ENCODE assay signal across 29 cellular contexts in genomic region chr12:109753054-109753401, GRCh38. TPM values are rescaled to one million over a fixed set of nuclear protein-coding genes. Genes with fewer than 3 reads are reported as not detected.
DNase-seq lines count a peak whose midpoint lies in the region; ATAC-seq, FAIRE-seq and TF ChIP-seq lines count a peak whose summit lies in the region.
"Had no signal": no experiment of that assay in that cellular context is flagged by ENCODE, and none has a peak within 500 bp of the region (broad histone marks: within the 10 kb centered on the region; RNA-seq: fewer than 3 reads in every experiment).

No MANE protein-coding gene starts in this region.

- H3K27ac ChIP-seq in HepG2 (ENCODE audit: extremely low read length, insufficient read depth, low read length) (peak overlapping the region; percentile 67), stomach (peak overlapping the region in 2 of 5 donors; percentile 8 to 19), MM.1S (ENCODE audit: low read length) (no peak overlapping the region)
- H3K27ac ChIP-seq: brain microvascular endothelial cell, heart right ventricle, thoracic aorta had no signal

- peak; percentile 50 for ATAC-seq in HepG2
- ATAC-seq: activated CD8-positive, alpha-beta T cell treated with anti-CD3 and anti-CD28 coated beads for 36 hours; HCT116; left colon; naive thymus-derived CD8-positive, alpha-beta T cell had no signal

- H3F3A ChIP-seq in MM.1S (ENCODE audit: insufficient read depth, low read length), result no peaks in the 10 kb centered on the region

- peak; percentile 1 for DNase-seq in activated naive CD4-positive, alpha-beta T cell treated with anti-CD3 and anti-CD28 coated beads for 36 hours
- DNase-seq in activated naive CD4-positive, alpha-beta T cell (lab: John Stamatoyannopoulos, UW), result no peak
- DNase-seq in activated naive CD4-positive, alpha-beta T cell treated with anti-CD3 and anti-CD28 coated beads, Interleukin-2, amount 50 U/mL, for 16 hours, result peak; percentile 7
- DNase-seq in HepG2 (ENCODE audit: low spot score) (no peak), stomach (peak; percentile 23), NCI-H524 (lab: John Stamatoyannopoulos, UW) (no peak), MM.1S (no peak), DMS53 treated with DMSO at 0.1 percent for 48 hours (lab: John Stamatoyannopoulos, UW; ENCODE audit: unreplicated experiment) (no peak)
- DNase-seq: activated CD8-positive, alpha-beta T cell treated with anti-CD3 and anti-CD28 coated beads for 36 hours; activated T-cell treated with anti-CD3 and anti-CD28 coated beads, Interleukin-2, amount 50 U/mL, for 48 hours; brain microvascular endothelial cell; C1 segment of cervical spinal cord; effector CD4-positive, alpha-beta T cell; erythroblast; heart right ventricle; midbrain; NCI-H1105; NCI-H2029; NCI-H2227 treated with DMSO at 0.1 percent for 48 hours; NCI-H774; RPMI8226; stimulated activated naive CD4-positive, alpha-beta T cell treated with Interleukin-2 at 50 U/mL for 16 hours had no signal

- no peaks in the 10 kb centered on the region for H3K27me3 ChIP-seq in HepG2 (ENCODE audit: control insufficient read depth in 1 of 2, insufficient read depth in 2 of 2, low read length in 2 of 2)
- no peaks in the 10 kb centered on the region for H3K27me3 ChIP-seq in stomach
- no peaks in the 10 kb centered on the region for H3K27me3 ChIP-seq in MM.1S (replicated peaks; ENCODE audit: insufficient read depth, low read length)
- H3K27me3 ChIP-seq: heart right ventricle had no signal

- peak overlapping the region; percentile 35 for H3K9ac ChIP-seq in HepG2 (ENCODE audit: insufficient read depth, low read depth, low read length)
- H3K9ac ChIP-seq in MM.1S (ENCODE audit: low read length), result no peak overlapping the region

- no peaks in the 10 kb centered on the region for H3K4me1 Mint-ChIP-seq in activated naive CD4-positive, alpha-beta T cell treated with anti-CD3 and anti-CD28 coated beads for 36 hours (ENCODE audit: low read depth)
- H3K4me1 Mint-ChIP-seq: IgD-negative memory B cell; naive thymus-derived CD8-positive, alpha-beta T cell had no signal

- no peaks in the 10 kb centered on the region for H3K9me2 ChIP-seq in MM.1S (replicated peaks; ENCODE audit: insufficient read depth, low read length)

- H3K4me2 ChIP-seq in HepG2 (ENCODE audit: low read depth, low read length) (peak overlapping the region; percentile 70), MM.1S (ENCODE audit: low read depth, low read length) (no peak overlapping the region)

- TF ChIP-seq RAD21 in HepG2 (CRISPR knock-in tag; IDR thresholded peaks at IDR 0.05), result no peak

- H3K4me1 ChIP-seq in HepG2 (ENCODE audit: insufficient read depth, low read length) (peaks cover 46% of the 10 kb centered on the region), stomach (peaks cover 0 to 23% (median 10%) of the 10 kb centered on the region in 4 donors), MM.1S (ENCODE audit: low read length) (no peaks in the 10 kb centered on the region)

- H4K20me1 ChIP-seq in HepG2 (ENCODE audit: insufficient read depth, low read length) (no peaks in the 10 kb centered on the region), MM.1S (ENCODE audit: insufficient read depth, low read length) (no peaks in the 10 kb centered on the region)

- no peak for FAIRE-seq in HepG2 (lab: Jason Lieb, UNC)
- FAIRE-seq: GM12891 had no signal

- H3K79me2 ChIP-seq in HepG2 (ENCODE audit: insufficient read depth, low read length) (peaks cover 10% of the 10 kb centered on the region), MM.1S (ENCODE audit: low read length) (no peaks in the 10 kb centered on the region)

- TF ChIP-seq POLR2A in HepG2 (IDR thresholded peaks at IDR 0.05; ENCODE audit: insufficient read depth in 1 of 2, low read depth in 2 of 2, low read length in 2 of 2) (no peak), stomach (IDR thresholded peaks at IDR 0.05) (no peak)

- POLR2A ChIA-PET in HepG2 (lab: Yijun Ruan, JAX), result interaction anchor here (0.9 to 1.5 kb wide), 4 partner anchors 12 to 31 kb away, joined by 3 to 7 read pairs (median 4); no protein-coding TSS in a partner anchor

- CTCF ChIA-PET in activated naive CD4-positive, alpha-beta T cell treated with anti-CD3 and anti-CD28 coated beads for 36 hours (lab: Charles Lee), result interaction anchor here (0.9 kb wide), 1 partner anchor 20 kb away, joined by 3 read pairs; no protein-coding TSS in a partner anchor
- CTCF ChIA-PET in HepG2 (lab: Yijun Ruan, JAX; ENCODE audit: low intra/inter-chr PET ratio, low total read pairs), result no interaction called here

- TF ChIP-seq EP300 in HepG2 (IDR thresholded peaks at IDR 0.05; ENCODE audit: low read depth in 2 of 2, low read length in 2 of 2), result no peak
- no peak for TF ChIP-seq EP300 in HepG2 (CRISPR knock-in tag; IDR thresholded peaks at IDR 0.05; ENCODE audit: borderline replicate concordance)
- TF ChIP-seq EP300 in stomach (IDR thresholded peaks at IDR 0.05), result no peak

- peaks cover 7% of the 10 kb centered on the region for H3K36me3 Mint-ChIP-seq in activated naive CD4-positive, alpha-beta T cell treated with anti-CD3 and anti-CD28 coated beads for 36 hours (ENCODE audit: low read depth)

- H2AFZ ChIP-seq in HepG2 (ENCODE audit: low read length), result no peak overlapping the region
- H2AFZ ChIP-seq in MM.1S (ENCODE audit: low read length), result no peak overlapping the region

- BruUV-seq in HepG2 (replicated peaks; lab: Mats Ljungman, UMichigan), result no TSS peak

- H3K27me3 Mint-ChIP-seq in activated naive CD4-positive, alpha-beta T cell treated with anti-CD3 and anti-CD28 coated beads for 36 hours (ENCODE audit: low read depth), result no peaks in the 10 kb centered on the region

- in situ Hi-C loops in HepG2 (cut with HindIII; ENCODE audit: extremely low pct_ligation_motif_present, low pct_unique_long_range_greater_than_20kb), result no loop called here

- 53% methylated on average over 4 of the region's 5 CpGs for WGBS in HepG2 (ENCODE audit: low lambda C conversion rate)
- 43 to 67% (median 52%) methylated on average over 5 of the region's 5 CpGs for WGBS in stomach, 5 donors

- H3K4me3 ChIP-seq in HepG2 (replicated peaks in 1 of 3; ENCODE audit: insufficient read depth in 1 of 3, low read depth in 2 of 3, low read length in 3 of 3), result peak overlapping the region in 1 of 3 experiments; percentile 30; a peak in 1 of 6 replicates
- no peak overlapping the region for H3K4me3 ChIP-seq in stomach
- H3K4me3 ChIP-seq in MM.1S (ENCODE audit: low read length), result no peak overlapping the region
- H3K4me3 ChIP-seq: heart right ventricle, thoracic aorta had no signal

- peaks cover 10% of the 10 kb centered on the region; the same call in 1 of the 2 replicates for H3K9me3 ChIP-seq in HepG2 (ENCODE audit: low read length)
- H3K9me3 ChIP-seq in stomach, result peaks cover 0 to 20% (median 14%) of the 10 kb centered on the region in 4 donors
- H3K9me3 ChIP-seq in MM.1S (replicated peaks; ENCODE audit: insufficient read depth, low read length), result no peaks in the 10 kb centered on the region

- H3K9me3 Mint-ChIP-seq in activated naive CD4-positive, alpha-beta T cell treated with anti-CD3 and anti-CD28 coated beads for 36 hours, result peaks cover 21% of the 10 kb centered on the region

- intact Hi-C loops in activated naive CD4-positive, alpha-beta T cell treated with anti-CD3 and anti-CD28 coated beads for 36 hours (cut with micrococcal nuclease), result no loop called here
- intact Hi-C loops in HepG2 (cut with micrococcal nuclease; ENCODE audit: unreplicated experiment) (no loop called here), stomach (cut with DNase I; ENCODE audit: low total_unique reads) (no loop called here)

- 0 out of 5 replicates have a peak, but pooled peaks cover 1 to 3% of the 10 kb centered on the region in 2 experiments for H3K36me3 ChIP-seq in HepG2 (replicated peaks in 1 of 2; ENCODE audit: control insufficient read depth in 1 of 2, insufficient read depth in 2 of 2, low read length in 2 of 2)
- H3K36me3 ChIP-seq in stomach, result no peaks in the 10 kb centered on the region
- H3K36me3 ChIP-seq in MM.1S (replicated peaks; ENCODE audit: insufficient read depth, low read length), result no peaks in the 10 kb centered on the region
- H3K36me3 ChIP-seq: brain microvascular endothelial cell, heart right ventricle, thoracic aorta had no signal

- H3K4me3 Mint-ChIP-seq in activated naive CD4-positive, alpha-beta T cell treated with anti-CD3 and anti-CD28 coated beads for 36 hours, result no peak overlapping the region
- H3K4me3 Mint-ChIP-seq: activated CD8-positive, alpha-beta T cell treated with anti-CD3 and anti-CD28 coated beads for 36 hours; IgD-negative memory B cell; naive thymus-derived CD8-positive, alpha-beta T cell; T-helper 2 cell treated with Interferon-gamma antibody and Interleukin-4, amounts not matched to agents 5 μg/mL and 100 μg/mL, for 36 hours had no signal

- H3K27ac Mint-ChIP-seq in activated naive CD4-positive, alpha-beta T cell treated with anti-CD3 and anti-CD28 coated beads for 36 hours, result peak overlapping the region; percentile 48
- H3K27ac Mint-ChIP-seq: activated CD8-positive, alpha-beta T cell treated with anti-CD3 and anti-CD28 coated beads for 36 hours; IgD-negative memory B cell; T-helper 2 cell treated with Interferon-gamma antibody and Interleukin-4, amounts not matched to agents 5 μg/mL and 100 μg/mL, for 36 hours had no signal

- TF ChIP-seq CTCF in HepG2 (CRISPR knock-in tag; IDR thresholded peaks at IDR 0.05) (no peak), stomach (IDR thresholded peaks at IDR 0.05) (no peak), MM.1S (IDR thresholded peaks at IDR 0.05; ENCODE audit: low read length) (no peak)

RNA-seq across cellular contexts. Expression of gene FAM222A, which starts 39.4 kb away (rescaled TPM):
- total RNA-seq in activated naive CD4-positive, alpha-beta T cell treated with anti-CD3 and anti-CD28 coated beads for 36 hours, result under 1 TPM; 0.20 to 0.38 TPM
- total RNA-seq in HepG2 (2016; rRNA removed; fragmentation: Illumina TruSeq; extraction: Trizol) (7.2 and 9.6 TPM in 2 replicates), stomach (10 to 100 TPM in 1 of 5 donors, 1 to 10 TPM in 4; 1.7 to 19.7 (median 5.4) TPM)
- total RNA-seq in HepG2 (2016; cell fraction: cytosol; rRNA removed; fragmentation: Illumina TruSeq; extraction: Trizol; ENCODE audit: low read depth), result 1.9 and 2.5 TPM in 2 replicates
- 5.6 and 8.3 TPM in 2 replicates for total RNA-seq in HepG2 (2016; cell fraction: insoluble cytoplasmic fraction; rRNA removed; fragmentation: Illumina TruSeq; extraction: Trizol)
- 7.5 TPM in 2 replicates for total RNA-seq in HepG2 (2016; cell fraction: membrane; rRNA removed; fragmentation: Illumina TruSeq; extraction: Trizol)
- 7.0 and 7.5 TPM in 2 replicates for total RNA-seq in HepG2 (2016; cell fraction: nucleus; rRNA removed; fragmentation: Illumina TruSeq; extraction: Trizol)
- polyA plus RNA-seq in HepG2 (2011; rRNA removed) (2.7 and 3.7 TPM in 2 replicates), stomach (1 to 10 TPM; 3.1 to 5.4 (median 3.7) TPM)
- polyA plus RNA-seq in HepG2 (2011; cell fraction: cytosol; rRNA removed), result 2.0 and 3.0 TPM in 2 replicates
- 3.8 and 4.7 TPM in 2 replicates for polyA plus RNA-seq in HepG2 (2011; cell fraction: nucleus; rRNA removed)
- polyA plus RNA-seq in HepG2 (2012), result 2.5 and 2.9 TPM in 2 replicates
- 2.5 and 2.6 TPM in 2 replicates for polyA plus RNA-seq in HepG2 (2016; cell fraction: cytosol; fragmentation: Illumina TruSeq; extraction: Trizol; ENCODE audit: low read depth)
- 9.4 and 11.8 TPM in 2 replicates for polyA plus RNA-seq in HepG2 (2016; cell fraction: insoluble cytoplasmic fraction; fragmentation: Illumina TruSeq; extraction: Trizol; ENCODE audit: low read depth)
- polyA plus RNA-seq in HepG2 (2016; cell fraction: membrane; fragmentation: Illumina TruSeq; extraction: Trizol; ENCODE audit: low read depth), result 8.4 and 9.5 TPM in 2 replicates
- 9.3 and 9.9 TPM in 2 replicates for polyA plus RNA-seq in HepG2 (2016; cell fraction: nucleus; fragmentation: Illumina TruSeq; extraction: Trizol; ENCODE audit: insufficient read depth, low read depth)
- polyA minus RNA-seq in HepG2 (2011; rRNA and poly(A)+ RNA removed; ENCODE audit: low replicate concordance), result 2.9 and 8.9 TPM in 2 replicates
- 3.6 and 4.0 TPM in 2 replicates for polyA minus RNA-seq in HepG2 (2011; cell fraction: cytosol; rRNA and poly(A)+ RNA removed)
- polyA minus RNA-seq in HepG2 (2011; cell fraction: nucleus; rRNA and poly(A)+ RNA removed), result 7.9 and 8.2 TPM in 2 replicates

Comparison
In these comparisons a context has a peak if more than half of its experiments do, and no peak if none do; other contexts are left out.
1. DNase-seq: peak in activated naive CD4-positive, alpha-beta T cell treated with anti-CD3 and anti-CD28 coated beads for 36 hours (single experiment), activated naive CD4-positive, alpha-beta T cell treated with anti-CD3 and anti-CD28 coated beads, Interleukin-2, amount 50 U/mL, for 16 hours (single experiment) and stomach (single experiment); none in activated naive CD4-positive, alpha-beta T cell (0 of 4), HepG2 (single experiment), NCI-H524 (0 of 2), MM.1S (single experiment) and DMS53 treated with DMSO at 0.1 percent for 48 hours (single experiment).